Comparison of ENCODE assay signal across 8 cellular contexts in the genomic region with DNA sequence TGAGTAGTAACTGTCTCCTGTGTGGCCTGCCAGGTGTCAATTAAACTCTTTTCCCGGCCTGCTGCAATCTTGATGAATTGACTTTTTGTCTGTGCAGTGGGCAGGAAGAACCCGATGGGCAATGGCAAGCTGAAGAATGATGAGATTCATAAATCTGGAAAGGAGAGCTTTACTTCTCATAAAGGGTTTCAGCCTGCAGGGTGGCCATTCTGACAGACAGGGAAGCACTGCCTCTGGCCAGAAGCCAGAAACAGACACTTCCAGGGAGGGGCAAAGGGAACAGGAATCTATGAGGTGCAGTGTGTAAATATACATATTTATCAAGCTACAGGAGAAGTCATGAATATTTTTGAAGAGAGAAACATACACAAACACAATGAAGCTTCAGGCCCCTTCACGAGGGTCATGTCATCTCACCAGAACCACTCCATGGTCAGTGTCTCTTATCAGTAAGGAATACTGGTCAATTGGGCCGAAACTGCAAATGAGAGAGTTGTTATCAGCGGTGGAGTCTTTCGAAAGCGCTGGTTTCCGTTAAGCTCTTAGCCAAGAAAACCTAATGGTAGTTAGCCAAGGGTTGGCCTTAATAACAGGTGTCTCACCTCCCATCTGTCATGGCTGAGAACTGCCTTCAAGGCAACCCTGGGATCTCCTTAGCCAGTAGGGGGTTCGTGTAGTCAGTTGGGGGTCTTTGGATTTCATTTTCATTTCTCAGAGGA. TPM values are rescaled to one million over a fixed set of nuclear protein-coding genes. Genes with fewer than 3 reads are reported as not detected.
DNase-seq lines count a peak whose midpoint lies in the region; ATAC-seq, FAIRE-seq and TF ChIP-seq lines count a peak whose summit lies in the region.

No MANE protein-coding gene starts in this region.

- H3K27ac ChIP-seq in RWPE1 (peak overlapping the region; percentile 98), osteoblast (ENCODE audit: low read depth, low read length) (peak overlapping the region; percentile 97)

- peaks cover 7% of the 10 kb centered on the region for H3K79me2 ChIP-seq in osteoblast (ENCODE audit: insufficient read depth, low read length)

- no peaks in the 10 kb centered on the region for H4K20me1 ChIP-seq in osteoblast (ENCODE audit: insufficient read depth, low read length)

- no peak for ATAC-seq in GM21423 (IDR thresholded peaks at IDR 0.05; ENCODE audit: unreplicated experiment)

- DNase-seq in GM12891 (ENCODE audit: insufficient read length, low spot score) (no peak), RWPE1 (ENCODE audit: low spot score) (no peak), epithelial cell of proximal tubule (ENCODE audit: low read depth) (no peak), osteoblast (ENCODE audit: insufficient read length, low spot score, missing footprints) (peak; percentile 58), cortex of kidney (lab: John Stamatoyannopoulos, UW) (no peak), NCI-H1694 treated with DMSO at 0.1 percent for 48 hours (lab: John Stamatoyannopoulos, UW) (no peak), HEK293T (ENCODE audit: extremely low spot score) (no peak)

- peaks cover 10% of the 10 kb centered on the region for H3K36me3 ChIP-seq in osteoblast (ENCODE audit: insufficient read depth, low read length)

- H3K4me2 ChIP-seq in osteoblast (ENCODE audit: insufficient read depth, low read length): peak overlapping the region; percentile 97

- peak; percentile 26 for FAIRE-seq in GM12891 (lab: Jason Lieb, UNC)

- peak overlapping the region; percentile 52 for H2AFZ ChIP-seq in osteoblast (ENCODE audit: low read length)

- no peaks in the 10 kb centered on the region for H3K9me3 ChIP-seq in osteoblast (ENCODE audit: low read depth, low read length)

- TF ChIP-seq CTCF in RWPE1 (conservative IDR thresholded peaks at IDR 0.05; ENCODE audit: low read depth) (no peak), epithelial cell of proximal tubule (conservative IDR thresholded peaks at IDR 0.05; ENCODE audit: low read depth, low read length) (no peak), osteoblast (IDR thresholded peaks at IDR 0.05; ENCODE audit: extremely low read depth, low read depth, low read length) (no peak)

- POLR2A ChIA-PET in RWPE1 (lab: Yijun Ruan, JAX; ENCODE audit: low non-redundant PET) (no interaction called here), HEK293T (lab: Yijun Ruan, JAX) (interaction anchor here (1.3 to 1.6 kb wide), 3 partner anchors 8 to 62 kb away, joined by 3 to 6 read pairs (median 4); a partner anchor contains a TSS)

- no peaks in the 10 kb centered on the region for H3K27me3 ChIP-seq in osteoblast (ENCODE audit: insufficient read depth, low read length)

- no peak for TF ChIP-seq POLR2A in GM12891 (IDR thresholded peaks at IDR 0.05; ENCODE audit: low read depth, low read length)

- CTCF ChIA-PET in RWPE1 (lab: Yijun Ruan, JAX): no interaction called here
- CTCF ChIA-PET in HEK293T (lab: Yijun Ruan, JAX): no interaction called here

- H3K4me1 ChIP-seq in osteoblast (ENCODE audit: insufficient read depth, low read length): peaks cover 12% of the 10 kb centered on the region

- H3K4me3 ChIP-seq in epithelial cell of proximal tubule (ENCODE audit: low read depth, low read length): peak overlapping the region; percentile 87
- H3K4me3 ChIP-seq in osteoblast (ENCODE audit: insufficient read depth, low read length): peak overlapping the region; percentile 83

TF ChIP-seq in GM12891, 5 proteins besides CTCF, POLR2A, EP300 and RAD21:
- TF ChIP-seq PAX5 (IDR thresholded peaks at IDR 0.05; ENCODE audit: insufficient read depth, low read length, severe bottlenecking) (no peak), TAF1 (IDR thresholded peaks at IDR 0.05; ENCODE audit: low read depth, low read length) (no peak), POLR2AphosphoS5 (IDR thresholded peaks at IDR 0.05; ENCODE audit: low read depth, low read length) (no peak)

TF ChIP-seq in HEK293T, 16 proteins besides CTCF, POLR2A, EP300 and RAD21:
- TF ChIP-seq FOXM1 (IDR thresholded peaks at IDR 0.05; ENCODE audit: borderline replicate concordance): no peak
- TF ChIP-seq L3MBTL2 (conservative IDR thresholded peaks at IDR 0.05): no peak
- no peak for TF ChIP-seq FOXA1 (IDR thresholded peaks at IDR 0.05)
- TF ChIP-seq, protein P1, sequence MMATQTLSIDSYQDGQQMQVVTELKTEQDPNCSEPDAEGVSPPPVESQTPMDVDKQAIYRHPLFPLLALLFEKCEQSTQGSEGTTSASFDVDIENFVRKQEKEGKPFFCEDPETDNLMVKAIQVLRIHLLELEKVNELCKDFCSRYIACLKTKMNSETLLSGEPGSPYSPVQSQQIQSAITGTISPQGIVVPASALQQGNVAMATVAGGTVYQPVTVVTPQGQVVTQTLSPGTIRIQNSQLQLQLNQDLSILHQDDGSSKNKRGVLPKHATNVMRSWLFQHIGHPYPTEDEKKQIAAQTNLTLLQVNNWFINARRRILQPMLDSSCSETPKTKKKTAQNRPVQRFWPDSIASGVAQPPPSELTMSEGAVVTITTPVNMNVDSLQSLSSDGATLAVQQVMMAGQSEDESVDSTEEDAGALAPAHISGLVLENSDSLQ (IDR thresholded peaks at IDR 0.05): no peak
- TF ChIP-seq ELF4 (IDR thresholded peaks at IDR 0.05): no peak
TF ChIP-seq in HEK293T: peak in this region for 0.

RNA-seq across cellular contexts. Expression of a gene that starts 1.3 kb away (rescaled TPM):
- polyA plus RNA-seq in GM12891 (2012; ENCODE audit: low read depth, missing spikeins): 119 TPM
- total RNA-seq in epithelial cell of proximal tubule (45.4 and 64.4 TPM in 2 replicates), osteoblast (34.4 and 36.8 TPM in 2 replicates)

RNA-seq across cellular contexts. Expression of a gene that starts 6.7 kb away (rescaled TPM):
- 104 TPM for polyA plus RNA-seq in GM12891 (2012; ENCODE audit: low read depth, missing spikeins)
- 72.1 and 78.8 TPM in 2 replicates for total RNA-seq in epithelial cell of proximal tubule
- 72.4 and 75.1 TPM in 2 replicates for total RNA-seq in osteoblast

RNA-seq across cellular contexts. Expression of a gene that starts 38.8 kb away (rescaled TPM):
- 9.9 TPM for polyA plus RNA-seq in GM12891 (2012; ENCODE audit: low read depth, missing spikeins)
- total RNA-seq in epithelial cell of proximal tubule (29.4 and 63.9 TPM in 2 replicates), osteoblast (25.3 and 27.4 TPM in 2 replicates)

RNA-seq across cellular contexts. Expression of a gene that starts 39.1 kb away (rescaled TPM):
- 7.6 TPM for polyA plus RNA-seq in GM12891 (2012; ENCODE audit: low read depth, missing spikeins)
- total RNA-seq in epithelial cell of proximal tubule (10.7 and 11.4 TPM in 2 replicates), osteoblast (13.0 and 20.3 TPM in 2 replicates)
